Comparison of ENCODE assay signal across 1 cellular context in genomic region chr7:105531797-105532671, GRCh38.
TF ChIP-seq lines count a peak whose summit lies in the region.

Gene RINT1, plus strand, starts transcription at chr7:105532201. Its CDS starts 115 bp downstream, at chr7:105532316.

TF ChIP-seq in WTC11, 78 proteins besides CTCF, POLR2A, EP300 and RAD21 (continued from another document and continues in another):
- no peak for TF ChIP-seq CDX4 (CRISPR knock-in tag; IDR thresholded peaks at IDR 0.05; ENCODE audit: borderline replicate concordance)
- no peak for TF ChIP-seq IRF1 (CRISPR knock-in tag; IDR thresholded peaks at IDR 0.05)
- TF ChIP-seq ZBTB21 (CRISPR knock-in tag; IDR thresholded peaks at IDR 0.05; ENCODE audit: borderline replicate concordance), result no peak
- TF ChIP-seq MXD4 (CRISPR knock-in tag; IDR thresholded peaks at IDR 0.05; ENCODE audit: borderline replicate concordance), result no peak
- no peak for TF ChIP-seq PRDM15 (CRISPR knock-in tag; IDR thresholded peaks at IDR 0.05)
- 0 out of 2 replicates have a peak, but pooled peaks have one; percentile 60 for TF ChIP-seq SMAD3 (CRISPR knock-in tag; IDR thresholded peaks at IDR 0.05; ENCODE audit: borderline replicate concordance)
- TF ChIP-seq ATF6 (CRISPR knock-in tag; IDR thresholded peaks at IDR 0.05), result 0 out of 2 replicates have a peak, but pooled peaks have one; percentile 40
- no peak for TF ChIP-seq IRF2 (CRISPR knock-in tag; IDR thresholded peaks at IDR 0.05; ENCODE audit: borderline replicate concordance, low read depth)
- TF ChIP-seq, protein P1, sequence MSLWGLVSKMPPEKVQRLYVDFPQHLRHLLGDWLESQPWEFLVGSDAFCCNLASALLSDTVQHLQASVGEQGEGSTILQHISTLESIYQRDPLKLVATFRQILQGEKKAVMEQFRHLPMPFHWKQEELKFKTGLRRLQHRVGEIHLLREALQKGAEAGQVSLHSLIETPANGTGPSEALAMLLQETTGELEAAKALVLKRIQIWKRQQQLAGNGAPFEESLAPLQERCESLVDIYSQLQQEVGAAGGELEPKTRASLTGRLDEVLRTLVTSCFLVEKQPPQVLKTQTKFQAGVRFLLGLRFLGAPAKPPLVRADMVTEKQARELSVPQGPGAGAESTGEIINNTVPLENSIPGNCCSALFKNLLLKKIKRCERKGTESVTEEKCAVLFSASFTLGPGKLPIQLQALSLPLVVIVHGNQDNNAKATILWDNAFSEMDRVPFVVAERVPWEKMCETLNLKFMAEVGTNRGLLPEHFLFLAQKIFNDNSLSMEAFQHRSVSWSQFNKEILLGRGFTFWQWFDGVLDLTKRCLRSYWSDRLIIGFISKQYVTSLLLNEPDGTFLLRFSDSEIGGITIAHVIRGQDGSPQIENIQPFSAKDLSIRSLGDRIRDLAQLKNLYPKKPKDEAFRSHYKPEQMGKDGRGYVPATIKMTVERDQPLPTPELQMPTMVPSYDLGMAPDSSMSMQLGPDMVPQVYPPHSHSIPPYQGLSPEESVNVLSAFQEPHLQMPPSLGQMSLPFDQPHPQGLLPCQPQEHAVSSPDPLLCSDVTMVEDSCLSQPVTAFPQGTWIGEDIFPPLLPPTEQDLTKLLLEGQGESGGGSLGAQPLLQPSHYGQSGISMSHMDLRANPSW (CRISPR knock-in tag; conservative IDR thresholded peaks at IDR 0.05; ENCODE audit: low read depth), result no peak
- no peak for TF ChIP-seq FOXJ3 (CRISPR knock-in tag; IDR thresholded peaks at IDR 0.05; ENCODE audit: borderline replicate concordance)
- TF ChIP-seq ARID4B (CRISPR knock-in tag; IDR thresholded peaks at IDR 0.05; ENCODE audit: borderline replicate concordance), result peak; percentile 69; the same call in 1 of the 2 replicates
- TF ChIP-seq NR2C2 (CRISPR knock-in tag; IDR thresholded peaks at IDR 0.05), result no peak
- TF ChIP-seq, protein P2, sequence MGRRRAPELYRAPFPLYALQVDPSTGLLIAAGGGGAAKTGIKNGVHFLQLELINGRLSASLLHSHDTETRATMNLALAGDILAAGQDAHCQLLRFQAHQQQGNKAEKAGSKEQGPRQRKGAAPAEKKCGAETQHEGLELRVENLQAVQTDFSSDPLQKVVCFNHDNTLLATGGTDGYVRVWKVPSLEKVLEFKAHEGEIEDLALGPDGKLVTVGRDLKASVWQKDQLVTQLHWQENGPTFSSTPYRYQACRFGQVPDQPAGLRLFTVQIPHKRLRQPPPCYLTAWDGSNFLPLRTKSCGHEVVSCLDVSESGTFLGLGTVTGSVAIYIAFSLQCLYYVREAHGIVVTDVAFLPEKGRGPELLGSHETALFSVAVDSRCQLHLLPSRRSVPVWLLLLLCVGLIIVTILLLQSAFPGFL (CRISPR knock-in tag; IDR thresholded peaks at IDR 0.05; ENCODE audit: borderline replicate concordance), result no peak
- TF ChIP-seq ZNF138 (CRISPR knock-in tag; conservative IDR thresholded peaks at IDR 0.05), result no peak
- no peak for TF ChIP-seq EMX1 (CRISPR knock-in tag; IDR thresholded peaks at IDR 0.05)
- no peak for TF ChIP-seq NFE2L1 (CRISPR knock-in tag; IDR thresholded peaks at IDR 0.05)
- peak; percentile 80; the same call in 1 of the 2 replicates for TF ChIP-seq CREM (CRISPR knock-in tag; IDR thresholded peaks at IDR 0.05)
- TF ChIP-seq MLX (CRISPR knock-in tag; IDR thresholded peaks at IDR 0.05), result no peak
- peak; percentile 84 for TF ChIP-seq ZNF232 (CRISPR knock-in tag; IDR thresholded peaks at IDR 0.05)
- TF ChIP-seq SOX15 (CRISPR knock-in tag; IDR thresholded peaks at IDR 0.05), result no peak
- no peak for TF ChIP-seq MYBL2 (CRISPR knock-in tag; IDR thresholded peaks at IDR 0.05)
- peak; percentile 82; the same call in 1 of the 2 replicates for TF ChIP-seq FOXP1 (CRISPR knock-in tag; IDR thresholded peaks at IDR 0.05; ENCODE audit: borderline replicate concordance)
- TF ChIP-seq, protein P3, sequence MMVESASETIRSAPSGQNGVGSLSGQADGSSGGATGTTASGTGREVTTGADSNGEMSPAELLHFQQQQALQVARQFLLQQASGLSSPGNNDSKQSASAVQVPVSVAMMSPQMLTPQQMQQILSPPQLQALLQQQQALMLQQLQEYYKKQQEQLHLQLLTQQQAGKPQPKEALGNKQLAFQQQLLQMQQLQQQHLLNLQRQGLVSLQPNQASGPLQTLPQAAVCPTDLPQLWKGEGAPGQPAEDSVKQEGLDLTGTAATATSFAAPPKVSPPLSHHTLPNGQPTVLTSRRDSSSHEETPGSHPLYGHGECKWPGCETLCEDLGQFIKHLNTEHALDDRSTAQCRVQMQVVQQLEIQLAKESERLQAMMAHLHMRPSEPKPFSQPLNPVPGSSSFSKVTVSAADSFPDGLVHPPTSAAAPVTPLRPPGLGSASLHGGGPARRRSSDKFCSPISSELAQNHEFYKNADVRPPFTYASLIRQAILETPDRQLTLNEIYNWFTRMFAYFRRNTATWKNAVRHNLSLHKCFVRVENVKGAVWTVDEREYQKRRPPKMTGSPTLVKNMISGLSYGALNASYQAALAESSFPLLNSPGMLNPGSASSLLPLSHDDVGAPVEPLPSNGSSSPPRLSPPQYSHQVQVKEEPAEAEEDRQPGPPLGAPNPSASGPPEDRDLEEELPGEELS (CRISPR knock-in tag; IDR thresholded peaks at IDR 0.05), result peak; percentile 82
- TF ChIP-seq TCF7 (CRISPR knock-in tag; IDR thresholded peaks at IDR 0.05; ENCODE audit: low read depth), result no peak
- TF ChIP-seq FOXK1 (CRISPR knock-in tag; IDR thresholded peaks at IDR 0.05), result peak; percentile 72; the same call in 1 of the 2 replicates
- no peak for TF ChIP-seq ZNF121 (CRISPR knock-in tag; IDR thresholded peaks at IDR 0.05)
- peak; percentile 92; the same call in 1 of the 2 replicates for TF ChIP-seq HMGXB4 (CRISPR knock-in tag; IDR thresholded peaks at IDR 0.05)
- peak; percentile 78 for TF ChIP-seq SP1 (CRISPR knock-in tag; conservative IDR thresholded peaks at IDR 0.05)
- peak; percentile 96 for TF ChIP-seq ETV6 (CRISPR knock-in tag; IDR thresholded peaks at IDR 0.05)
- peak; percentile 47 for TF ChIP-seq GABPB1 (CRISPR knock-in tag; IDR thresholded peaks at IDR 0.05)
- TF ChIP-seq, protein P4, sequence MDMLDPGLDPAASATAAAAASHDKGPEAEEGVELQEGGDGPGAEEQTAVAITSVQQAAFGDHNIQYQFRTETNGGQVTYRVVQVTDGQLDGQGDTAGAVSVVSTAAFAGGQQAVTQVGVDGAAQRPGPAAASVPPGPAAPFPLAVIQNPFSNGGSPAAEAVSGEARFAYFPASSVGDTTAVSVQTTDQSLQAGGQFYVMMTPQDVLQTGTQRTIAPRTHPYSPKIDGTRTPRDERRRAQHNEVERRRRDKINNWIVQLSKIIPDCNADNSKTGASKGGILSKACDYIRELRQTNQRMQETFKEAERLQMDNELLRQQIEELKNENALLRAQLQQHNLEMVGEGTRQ (CRISPR knock-in tag; IDR thresholded peaks at IDR 0.05), result no peak
- no peak for TF ChIP-seq NR3C1 (CRISPR knock-in tag; conservative IDR thresholded peaks at IDR 0.05; ENCODE audit: low read depth)
- TF ChIP-seq, protein P5, sequence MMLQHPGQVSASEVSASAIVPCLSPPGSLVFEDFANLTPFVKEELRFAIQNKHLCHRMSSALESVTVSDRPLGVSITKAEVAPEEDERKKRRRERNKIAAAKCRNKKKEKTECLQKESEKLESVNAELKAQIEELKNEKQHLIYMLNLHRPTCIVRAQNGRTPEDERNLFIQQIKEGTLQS (CRISPR knock-in tag; conservative IDR thresholded peaks at IDR 0.05), result no peak
- TF ChIP-seq KAT7 (CRISPR knock-in tag; IDR thresholded peaks at IDR 0.05; ENCODE audit: borderline replicate concordance), result peak; percentile 81; the same call in 1 of the 2 replicates
- peak; percentile 52; the same call in 1 of the 2 replicates for TF ChIP-seq ATF1 (CRISPR knock-in tag; IDR thresholded peaks at IDR 0.05)
